ENCODE assay signal across 35 cellular contexts in genomic region chr9:110566156-110566555, GRCh38. TPM values are rescaled to one million over a fixed set of nuclear protein-coding genes. Genes with fewer than 3 reads are reported as not detected.
"Had no signal": no experiment of that assay in that cellular context is flagged by ENCODE, and none has a peak within 500 bp of the region (broad histone marks: within the 10 kb centered on the region; RNA-seq: fewer than 3 reads in every experiment).

No MANE protein-coding gene starts in this region.

- H3K27me3 ChIP-seq: adrenal gland, ascending aorta, breast epithelium had no signal

- H3K27ac ChIP-seq: adrenal gland, ascending aorta, breast epithelium, VCaP had no signal

- H3K27ac Mint-ChIP-seq: activated B cell treated with CpG ODN at 0.5 μM for 24 hours; activated CD4-positive, alpha-beta memory T cell treated with anti-CD3 and anti-CD28 coated beads for 36 hours; activated CD4-positive, alpha-beta T cell treated with anti-CD3 and anti-CD28 coated beads, Interleukin-2, amount 10 ng/mL, durations not matched to agents 24 days and 14 days; activated CD8-positive, alpha-beta T cell treated with anti-CD3 and anti-CD28 coated beads for 36 hours; activated naive CD4-positive, alpha-beta T cell treated with anti-CD3 and anti-CD28 coated beads for 36 hours; activated naive CD4-positive, alpha-beta T cell treated with anti-CD3 and anti-CD28 coated beads, Interleukin-2, amount 50 U/mL, for 72 hours; activated naive CD8-positive, alpha-beta T cell treated with anti-CD3 and anti-CD28 coated beads for 36 hours; activated T-cell treated with anti-CD3 and anti-CD28 coated beads, Interleukin-2, amount 50 U/mL, for 72 hours; activated T-helper 1 cell treated with anti-CD3 and anti-CD28 coated beads, Interleukin-12 subunit alpha, Interleukin-12 subunit beta, Interleukin-2, Interleukin-4 antibody, amounts not matched to agents 30 ng/mL and 10 ng/mL and 1 ng/mL, durations not matched to agents 14 hours and 24 hours and 36 hours; activated T-helper 17 cell treated with anti-CD3 and anti-CD28 coated beads, Interleukin-2, amount 50 U/mL, for 72 hours; brain; T-helper 17 cell had no signal

- H3K4me3 ChIP-seq: adrenal gland, ascending aorta, breast epithelium had no signal

- H3K4me1 Mint-ChIP-seq: activated B cell treated with CpG ODN at 0.5 μM for 24 hours; activated CD4-positive, alpha-beta T cell treated with anti-CD3 and anti-CD28 coated beads, Interleukin-2, amount 10 ng/mL, durations not matched to agents 24 days and 14 days; activated naive CD8-positive, alpha-beta T cell treated with anti-CD3 and anti-CD28 coated beads for 36 hours; activated T-helper 17 cell treated with anti-CD3 and anti-CD28 coated beads, Interleukin-2, amount 50 U/mL, for 72 hours; brain; T-helper 17 cell had no signal

- DNase-seq: activated B cell treated with CpG ODN at 0.5 μM for 24 hours; activated CD4-positive, alpha-beta memory T cell treated with anti-CD3 and anti-CD28 coated beads for 36 hours; activated CD4-positive, alpha-beta T cell treated with anti-CD3 and anti-CD28 coated beads for 4 hours; activated CD4-positive, alpha-beta T cell treated with anti-CD3 and anti-CD28 coated beads, Interleukin-2, amount 10 ng/mL, durations not matched to agents 24 days and 14 days; activated CD4-positive, alpha-beta T cell treated with anti-CD3 and anti-CD28 coated beads, Interleukin-2, amount 50 U/mL, for 1 hour; activated CD4-positive, alpha-beta T cell treated with anti-CD3 and anti-CD28 coated beads, Interleukin-2, amount 50 U/mL, for 4 hours; activated CD4-positive, CD25-positive, alpha-beta regulatory T cell treated with anti-CD3 and anti-CD28 coated beads, Interleukin-2, amount 50 U/mL, for 72 hours; activated CD8-positive, alpha-beta memory T cell treated with anti-CD3 and anti-CD28 coated beads, Interleukin-2, amount 50 U/mL, for 4 hours; activated CD8-positive, alpha-beta T cell treated with anti-CD3 and anti-CD28 coated beads for 36 hours; activated effector memory CD4-positive, alpha-beta T cell treated with anti-CD3 and anti-CD28 coated beads, Interleukin-2, amount 50 U/mL, for 16 hours; activated gamma-delta T cell treated with Interleukin-2 at 50 U/mL for 16 hours; activated naive CD4-positive, alpha-beta T cell; activated naive CD4-positive, alpha-beta T cell treated with anti-CD3 and anti-CD28 coated beads for 36 hours; activated naive CD4-positive, alpha-beta T cell treated with anti-CD3 and anti-CD28 coated beads, Interleukin-2, amount 50 U/mL, for 16 hours; activated naive CD8-positive, alpha-beta T cell treated with anti-CD3 and anti-CD28 coated beads for 36 hours; activated T-cell treated with anti-CD3 and anti-CD28 coated beads for 4 hours; activated T-cell treated with anti-CD3 and anti-CD28 coated beads, Interleukin-2, amount 50 U/mL, for 1 hour; activated T-cell treated with anti-CD3 and anti-CD28 coated beads, Interleukin-2, amount 50 U/mL, for 4 hours; activated T-cell treated with anti-CD3 and anti-CD28 coated beads, Interleukin-2, amount 50 U/mL, for 72 hours; adrenal gland; amygdala; anterior cingulate cortex; central memory CD4-positive, alpha-beta T cell; T-helper 17 cell; T-helper 9 cell had no signal

- H3K9me3 Mint-ChIP-seq: activated B cell treated with CpG ODN at 0.5 μM for 24 hours; activated CD4-positive, alpha-beta memory T cell treated with anti-CD3 and anti-CD28 coated beads for 36 hours; activated CD4-positive, alpha-beta T cell treated with anti-CD3 and anti-CD28 coated beads, Interleukin-2, amount 10 ng/mL, durations not matched to agents 24 days and 14 days; activated CD8-positive, alpha-beta T cell treated with anti-CD3 and anti-CD28 coated beads for 36 hours; activated naive CD4-positive, alpha-beta T cell treated with anti-CD3 and anti-CD28 coated beads for 36 hours; activated naive CD4-positive, alpha-beta T cell treated with anti-CD3 and anti-CD28 coated beads, Interleukin-2, amount 50 U/mL, for 72 hours; activated T-cell treated with anti-CD3 and anti-CD28 coated beads, Interleukin-2, amount 50 U/mL, for 4 hours; activated T-helper 1 cell treated with anti-CD3 and anti-CD28 coated beads, Interleukin-12 subunit alpha, Interleukin-12 subunit beta, Interleukin-2, Interleukin-4 antibody, amounts not matched to agents 30 ng/mL and 10 ng/mL and 1 ng/mL, durations not matched to agents 14 hours and 24 hours and 36 hours; brain had no signal

- H3K4me3 Mint-ChIP-seq: activated B cell treated with CpG ODN at 0.5 μM for 24 hours; activated CD4-positive, alpha-beta memory T cell treated with anti-CD3 and anti-CD28 coated beads for 36 hours; activated CD4-positive, alpha-beta T cell treated with anti-CD3 and anti-CD28 coated beads, Interleukin-2, amount 10 ng/mL, durations not matched to agents 24 days and 14 days; activated CD8-positive, alpha-beta T cell treated with anti-CD3 and anti-CD28 coated beads for 36 hours; activated naive CD4-positive, alpha-beta T cell treated with anti-CD3 and anti-CD28 coated beads for 36 hours; activated naive CD8-positive, alpha-beta T cell treated with anti-CD3 and anti-CD28 coated beads for 36 hours; activated T-cell treated with anti-CD3 and anti-CD28 coated beads, Interleukin-2, amount 50 U/mL, for 4 hours; activated T-cell treated with anti-CD3 and anti-CD28 coated beads, Interleukin-2, amount 50 U/mL, for 72 hours; activated T-helper 1 cell treated with anti-CD3 and anti-CD28 coated beads, Interleukin-12 subunit alpha, Interleukin-12 subunit beta, Interleukin-2, Interleukin-4 antibody, amounts not matched to agents 30 ng/mL and 10 ng/mL and 1 ng/mL, durations not matched to agents 14 hours and 24 hours and 36 hours; activated T-helper 17 cell treated with anti-CD3 and anti-CD28 coated beads, Interleukin-2, amount 50 U/mL, for 72 hours; brain; T-helper 17 cell had no signal

- H3K27me3 Mint-ChIP-seq: activated B cell treated with CpG ODN at 0.5 μM for 24 hours; activated CD4-positive, alpha-beta memory T cell treated with anti-CD3 and anti-CD28 coated beads for 36 hours; activated CD4-positive, alpha-beta T cell treated with anti-CD3 and anti-CD28 coated beads, Interleukin-2, amount 10 ng/mL, durations not matched to agents 24 days and 14 days; activated CD8-positive, alpha-beta T cell treated with anti-CD3 and anti-CD28 coated beads for 36 hours; activated naive CD8-positive, alpha-beta T cell treated with anti-CD3 and anti-CD28 coated beads for 36 hours; brain; T-helper 17 cell had no signal

- ATAC-seq: activated CD8-positive, alpha-beta T cell treated with anti-CD3 and anti-CD28 coated beads for 36 hours; activated naive CD4-positive, alpha-beta T cell treated with anti-CD3 and anti-CD28 coated beads, Interleukin-2, amount 50 U/mL, for 72 hours; activated T-cell treated with anti-CD3 and anti-CD28 coated beads, Interleukin-2, amount 50 U/mL, for 4 hours; activated T-cell treated with anti-CD3 and anti-CD28 coated beads, Interleukin-2, amount 50 U/mL, for 72 hours; activated T-helper 17 cell treated with anti-CD3 and anti-CD28 coated beads, Interleukin-2, amount 50 U/mL, for 72 hours; T-helper 17 cell had no signal

- H3K36me3 Mint-ChIP-seq: activated CD4-positive, alpha-beta memory T cell treated with anti-CD3 and anti-CD28 coated beads for 36 hours; activated naive CD4-positive, alpha-beta T cell treated with anti-CD3 and anti-CD28 coated beads, Interleukin-2, amount 50 U/mL, for 72 hours; activated naive CD8-positive, alpha-beta T cell treated with anti-CD3 and anti-CD28 coated beads for 36 hours; brain had no signal

- H3K36me3 ChIP-seq: adrenal gland, ascending aorta, breast epithelium had no signal

RNA-seq across cellular contexts. Expression of gene SVEP1, which starts 13.4 kb away (rescaled TPM):
- total RNA-seq: activated B cell treated with CpG ODN at 0.5 μM for 24 hours; activated CD4-positive, alpha-beta memory T cell treated with anti-CD3 and anti-CD28 coated beads for 36 hours; activated CD4-positive, alpha-beta T cell treated with anti-CD3 and anti-CD28 coated beads, Interleukin-2, amount 10 ng/mL, durations not matched to agents 24 days and 14 days; activated CD8-positive, alpha-beta memory T cell treated with anti-CD3 and anti-CD28 coated beads for 36 hours; activated CD8-positive, alpha-beta T cell treated with anti-CD3 and anti-CD28 coated beads for 36 hours; activated naive CD4-positive, alpha-beta T cell treated with anti-CD3 and anti-CD28 coated beads for 36 hours; activated naive CD8-positive, alpha-beta T cell treated with anti-CD3 and anti-CD28 coated beads for 36 hours; activated T-cell treated with anti-CD3 and anti-CD28 coated beads, Interleukin-2, amount 50 U/mL, for 72 hours; activated T-helper 1 cell treated with anti-CD3 and anti-CD28 coated beads, Interleukin-12 subunit alpha, Interleukin-12 subunit beta, Interleukin-2, Interleukin-4 antibody, amounts not matched to agents 30 ng/mL and 10 ng/mL and 1 ng/mL, durations not matched to agents 14 hours and 24 hours and 36 hours; T-helper 1 cell treated with Interleukin-12 subunit alpha and Interleukin-12 subunit beta and Interleukin-4 antibody, amounts not matched to agents 30 ng/mL and 1 ng/mL, for 36 hours; T-helper 2 cell treated with Interferon-gamma antibody and Interleukin-4, amounts not matched to agents 100 ng/mL and 5 ng/mL, for 36 hours had no signal
